ENCODE assay signal across 8 cellular contexts in the genomic region with DNA sequence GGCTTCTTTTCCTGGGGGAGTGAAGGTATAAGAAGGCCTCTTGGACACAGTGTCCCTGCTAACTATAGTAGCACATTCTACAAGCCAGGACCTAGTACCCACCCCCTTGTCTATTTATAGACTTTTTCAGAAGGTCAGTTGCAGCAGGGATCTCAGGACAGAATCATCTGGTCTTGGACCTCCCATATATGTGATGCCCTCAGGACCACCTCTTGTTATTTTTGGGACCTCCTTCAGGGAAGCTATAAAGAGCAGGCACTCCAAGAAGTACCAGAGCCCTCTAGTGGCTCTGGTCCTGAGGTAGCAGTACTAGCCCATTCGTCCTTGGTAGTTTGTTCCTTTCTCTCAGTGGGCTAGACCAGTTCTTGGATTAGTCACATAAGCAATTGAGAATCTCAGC. TPM values are rescaled to one million over a fixed set of nuclear protein-coding genes. Genes with fewer than 3 reads are reported as not detected.
DNase-seq lines count a peak whose midpoint lies in the region; ATAC-seq, FAIRE-seq and TF ChIP-seq lines count a peak whose summit lies in the region.

No MANE protein-coding gene starts in this region.

- intact Hi-C loops in Panc1 (cut with micrococcal nuclease; ENCODE audit: unreplicated experiment), result no loop called here

- no TSS peak for BruUV-seq in Panc1 (replicated peaks; lab: Mats Ljungman, UMichigan)

- H3K27ac Mint-ChIP-seq in activated naive CD8-positive, alpha-beta T cell, result peak overlapping the region; percentile 68
- H3K27ac Mint-ChIP-seq in activated naive CD8-positive, alpha-beta T cell treated with anti-CD3 and anti-CD28 coated beads for 36 hours, result no peak overlapping the region

- 0 to 17% methylated on average over 1 of the region's 1 CpG for WGBS in gastroesophageal sphincter (ENCODE audit: low coverage in 1 of 2), 2 donors

- TF ChIP-seq CTCF in Panc1 (IDR thresholded peaks at IDR 0.05), result peak; percentile 76
- TF ChIP-seq CTCF in gastroesophageal sphincter (IDR thresholded peaks at IDR 0.05), result peak in 3 of 4 experiments; percentile 19 to 49 (median 24)
- peak; percentile 36 for TF ChIP-seq CTCF in thoracic aorta (IDR thresholded peaks at IDR 0.05)

- H3K4me3 ChIP-seq in Panc1 (ENCODE audit: low read depth in 2 of 2, low read length in 2 of 2), result no peak overlapping the region
- H3K4me3 ChIP-seq in gastroesophageal sphincter, result no peak overlapping the region
- H3K4me3 ChIP-seq in thoracic aorta, result no peak overlapping the region

- H3K36me3 Mint-ChIP-seq in activated naive CD8-positive, alpha-beta T cell, result peaks cover 9% of the 10 kb centered on the region
- H3K36me3 Mint-ChIP-seq in activated naive CD8-positive, alpha-beta T cell treated with anti-CD3 and anti-CD28 coated beads for 36 hours, result peaks cover 24% of the 10 kb centered on the region

- no peak for FAIRE-seq in GM19239 (lab: Jason Lieb, UNC)

- no peak for DNase-seq in activated naive CD8-positive, alpha-beta T cell treated with anti-CD3 and anti-CD28 coated beads for 36 hours
- no peak for DNase-seq in Panc1 (ENCODE audit: low read depth, low spot score)
- no peak for DNase-seq in thoracic aorta (ENCODE audit: low spot score)
- DNase-seq in LoVo (ENCODE audit: low spot score), result no peak
- no peak for DNase-seq in GM19239 (ENCODE audit: insufficient read length, low spot score)

- H3K4me1 Mint-ChIP-seq in activated naive CD8-positive, alpha-beta T cell (ENCODE audit: low read depth), result peaks cover 15% of the 10 kb centered on the region
- peaks cover 16% of the 10 kb centered on the region for H3K4me1 Mint-ChIP-seq in activated naive CD8-positive, alpha-beta T cell treated with anti-CD3 and anti-CD28 coated beads for 36 hours

- H3K4me3 Mint-ChIP-seq in activated naive CD8-positive, alpha-beta T cell, result no peak overlapping the region
- no peak overlapping the region for H3K4me3 Mint-ChIP-seq in activated naive CD8-positive, alpha-beta T cell treated with anti-CD3 and anti-CD28 coated beads for 36 hours

- in situ Hi-C loops in Panc1 (cut with HindIII; ENCODE audit: low pct_unique_long_range_greater_than_20kb, low sequenced_read_pairs), result no loop called here

- no peaks in the 10 kb centered on the region for H3K9me3 Mint-ChIP-seq in activated naive CD8-positive, alpha-beta T cell (ENCODE audit: low read depth)
- no peaks in the 10 kb centered on the region for H3K9me3 Mint-ChIP-seq in activated naive CD8-positive, alpha-beta T cell treated with anti-CD3 and anti-CD28 coated beads for 36 hours

- POLR2A ChIA-PET in Panc1 (lab: Charles Lee), result no interaction called here

- TF ChIP-seq POLR2A in gastroesophageal sphincter (IDR thresholded peaks at IDR 0.05), result no peak

- H3K27ac ChIP-seq in Panc1 (ENCODE audit: low read length), result no peak overlapping the region
- H3K27ac ChIP-seq in gastroesophageal sphincter, result peak overlapping the region; percentile 15 to 72 (median 64)
- H3K27ac ChIP-seq in thoracic aorta, result peak overlapping the region; percentile 10 to 45

- CTCF ChIA-PET in Panc1 (lab: Charles Lee), result no interaction called here

- no peaks in the 10 kb centered on the region for H3K27me3 ChIP-seq in Panc1 (ENCODE audit: control insufficient read depth, insufficient read depth, low read length)
- no peaks in the 10 kb centered on the region for H3K27me3 ChIP-seq in gastroesophageal sphincter
- no peaks in the 10 kb centered on the region for H3K27me3 ChIP-seq in thoracic aorta (replicated peaks; ENCODE audit: insufficient read depth)

- H3K9me3 ChIP-seq in Panc1 (ENCODE audit: control insufficient read depth, insufficient read depth, low read depth, low read length) (no peaks in the 10 kb centered on the region), gastroesophageal sphincter (no peaks in the 10 kb centered on the region), thoracic aorta (no peaks in the 10 kb centered on the region)

- H3K4me1 ChIP-seq in Panc1 (ENCODE audit: control insufficient read depth, insufficient read depth, low read length), result peaks cover 8% of the 10 kb centered on the region; the same call in 1 of the 2 replicates
- H3K4me1 ChIP-seq in gastroesophageal sphincter, result peaks cover 2 to 35% (median 8%) of the 10 kb centered on the region in 3 donors
- peaks cover 10 to 23% of the 10 kb centered on the region in 2 donors for H3K4me1 ChIP-seq in thoracic aorta (ENCODE audit: control insufficient read depth in 1 of 2, low read depth in 2 of 2)

- H3K27me3 Mint-ChIP-seq in activated naive CD8-positive, alpha-beta T cell, result no peaks in the 10 kb centered on the region
- H3K27me3 Mint-ChIP-seq in activated naive CD8-positive, alpha-beta T cell treated with anti-CD3 and anti-CD28 coated beads for 36 hours, result no peaks in the 10 kb centered on the region

- peaks cover 13% of the 10 kb centered on the region for H3K36me3 ChIP-seq in Panc1 (ENCODE audit: control insufficient read depth, insufficient read depth, low read length)
- H3K36me3 ChIP-seq in gastroesophageal sphincter, result peaks cover 0 to 73% of the 10 kb centered on the region in 2 donors
- peaks cover 32% of the 10 kb centered on the region for H3K36me3 ChIP-seq in thoracic aorta

- no peak for TF ChIP-seq EP300 in gastroesophageal sphincter (IDR thresholded peaks at IDR 0.05)

- no peak for ATAC-seq in Panc1
- ATAC-seq in gastroesophageal sphincter, result no peak
- ATAC-seq in thoracic aorta (ENCODE audit: insufficient number of reproducible peaks, low FRiP score, low read depth), result no peak
- ATAC-seq in GM18519 (IDR thresholded peaks at IDR 0.05; ENCODE audit: low FRiP score, unreplicated experiment), result no peak

RNA-seq across cellular contexts. Expression of gene COQ10A, which starts 4.3 kb away (rescaled TPM):
- 10 to 100 TPM in 1 of 2 experiments, 1 to 10 TPM in 1; 9.5 to 10.6 TPM for total RNA-seq in activated naive CD8-positive, alpha-beta T cell treated with anti-CD3 and anti-CD28 coated beads for 36 hours
- total RNA-seq in Panc1 (2021; ENCODE audit: unreplicated experiment) (20.0 TPM), gastroesophageal sphincter (10 to 100 TPM in 3 of 4 donors, 1 to 10 TPM in 1; 9.3 to 18.4 (median 12.5) TPM), thoracic aorta (10 to 100 TPM; 14.6 to 26.3 TPM)
- polyA plus RNA-seq in Panc1 (2012; ENCODE audit: insufficient read length), result 19.9 TPM

RNA-seq across cellular contexts. Expression of gene ANKRD52, which starts 12.8 kb away (rescaled TPM):
- total RNA-seq in activated naive CD8-positive, alpha-beta T cell treated with anti-CD3 and anti-CD28 coated beads for 36 hours, result 10 to 100 TPM; 41.9 to 47.0 TPM
- total RNA-seq in Panc1 (2021; ENCODE audit: unreplicated experiment) (67.5 TPM), gastroesophageal sphincter (10 to 100 TPM; 12.9 to 37.8 (median 15.6) TPM), thoracic aorta (10 to 100 TPM; 30.9 to 36.3 TPM)
- 48.3 TPM for polyA plus RNA-seq in Panc1 (2012; ENCODE audit: insufficient read length)

RNA-seq across cellular contexts. Expression of gene CS, which starts 29.1 kb away (rescaled TPM):
- 100 to 1,000 TPM; 288 to 311 TPM for total RNA-seq in activated naive CD8-positive, alpha-beta T cell treated with anti-CD3 and anti-CD28 coated beads for 36 hours
- total RNA-seq in Panc1 (2021; ENCODE audit: unreplicated experiment) (240 TPM), gastroesophageal sphincter (100 to 1,000 TPM; 102 to 174 (median 103) TPM), thoracic aorta (100 to 1,000 TPM; 120 to 143 TPM)
- polyA plus RNA-seq in Panc1 (2012; ENCODE audit: insufficient read length), result 199 TPM

RNA-seq across cellular contexts. Expression of gene SLC39A5, which starts 41.2 kb away (rescaled TPM):
- under 1 TPM; 0.44 to 0.49 TPM for total RNA-seq in activated naive CD8-positive, alpha-beta T cell treated with anti-CD3 and anti-CD28 coated beads for 36 hours
- total RNA-seq in Panc1 (2021; ENCODE audit: unreplicated experiment) (0.23 TPM), gastroesophageal sphincter (1 to 10 TPM in 1 of 4 donors, not detected in 3; 1.7 TPM), thoracic aorta (not detected)
- 0.44 TPM for polyA plus RNA-seq in Panc1 (2012; ENCODE audit: insufficient read length)

RNA-seq across cellular contexts. Expression of gene CNPY2, which starts 44.8 kb away (rescaled TPM):
- 100 to 1,000 TPM; 133 to 142 TPM for total RNA-seq in activated naive CD8-positive, alpha-beta T cell treated with anti-CD3 and anti-CD28 coated beads for 36 hours
- total RNA-seq in Panc1 (2021; ENCODE audit: unreplicated experiment) (115 TPM), gastroesophageal sphincter (10 to 100 TPM; 55.7 to 82.0 (median 65.2) TPM), thoracic aorta (10 to 100 TPM; 72.0 to 85.1 TPM)
- 112 TPM for polyA plus RNA-seq in Panc1 (2012; ENCODE audit: insufficient read length)

Comparison
In these comparisons a context has a peak if more than half of its experiments do, and no peak if none do; other contexts are left out.
1. CTCF ChIP-seq: peak in every context shown above with its lines; median percentile 76 in Panc1; 36 in thoracic aorta; 24 in gastroesophageal sphincter.